9 cellular contexts compared by ENCODE assay signal in genomic region chr11:61969391-61969758, GRCh38. TPM values are rescaled to one million over a fixed set of nuclear protein-coding genes. Genes with fewer than 3 reads are reported as not detected.
DNase-seq lines count a peak whose midpoint lies in the region; ATAC-seq, FAIRE-seq and TF ChIP-seq lines count a peak whose summit lies in the region.
"Had no signal": no experiment of that assay in that cellular context is flagged by ENCODE, and none has a peak within 500 bp of the region (broad histone marks: within the 10 kb centered on the region; RNA-seq: fewer than 3 reads in every experiment).

No MANE protein-coding gene starts in this region.

- H3K9ac ChIP-seq in astrocyte (ENCODE audit: low read length) (no peak overlapping the region), mesenchymal stem cell (ENCODE audit: low read length) (peak overlapping the region; percentile 94)

- no peak overlapping the region for H3K4me3 ChIP-seq in astrocyte (ENCODE audit: insufficient read depth, low read depth, low read length)
- peak overlapping the region in 1 of 2 experiments; percentile 88 for H3K4me3 ChIP-seq in mesenchymal stem cell (ENCODE audit: insufficient read depth in 1 of 2, low read depth in 1 of 2, low read length in 2 of 2)
- H3K4me3 ChIP-seq in thyroid gland (replicated peaks in 1 of 3): no peak overlapping the region

- H3K27me3 ChIP-seq in astrocyte (ENCODE audit: insufficient read depth, low read length): no peaks in the 10 kb centered on the region
- no peaks in the 10 kb centered on the region for H3K27me3 ChIP-seq in mesenchymal stem cell (ENCODE audit: control insufficient read depth in 1 of 2, insufficient read depth in 1 of 2, low read length in 2 of 2)
- H3K27me3 ChIP-seq in thyroid gland: no peaks in the 10 kb centered on the region

- peaks cover 41% of the 10 kb centered on the region for H3K79me2 ChIP-seq in astrocyte (ENCODE audit: insufficient read depth, low read length)

- peaks cover 5% of the 10 kb centered on the region for H3K79me1 ChIP-seq in mesenchymal stem cell (replicated peaks; ENCODE audit: low read length, poor library complexity, severe bottlenecking)

- no peaks in the 10 kb centered on the region for H3K9me3 Mint-ChIP-seq in activated T-cell treated with anti-CD3 and anti-CD28 coated beads, Interleukin-2, amount 50 U/mL, for 4 hours
- no peaks in the 10 kb centered on the region for H3K9me3 Mint-ChIP-seq in astrocyte (ENCODE audit: unreplicated experiment)
- H3K9me3 Mint-ChIP-seq in stimulated activated memory B cell treated with anti-CD40 and anti-IgM and Interleukin-4, amounts not matched to agents 10 μg/mL and 1 μg/mL and 100 μg/mL, for 72 hours: no peaks in the 10 kb centered on the region

- no peak overlapping the region for H3K23ac ChIP-seq in mesenchymal stem cell (ENCODE audit: low read length in 2 of 2)

- H2BK5ac ChIP-seq in mesenchymal stem cell (ENCODE audit: low read depth, low read length, poor library complexity, severe bottlenecking): no peak overlapping the region

- no peak for DNase-seq in activated T-cell treated with anti-CD3 and anti-CD28 coated beads, Interleukin-2, amount 50 U/mL, for 4 hours
- DNase-seq in activated T-cell treated with anti-CD3 and anti-CD28 coated beads, Interleukin-2, amount 50 U/mL, for 1 hour: no peak
- DNase-seq in astrocyte (ENCODE audit: low read depth): no peak
- DNase-seq in mesenchymal stem cell: no peak
- DNase-seq in thyroid gland: no peak
- no peak for DNase-seq in NCI-H510A treated with DMSO at 0.1 percent for 48 hours (lab: John Stamatoyannopoulos, UW)
- DNase-seq in NCI-H1436 treated with DMSO at 0.1 percent for 48 hours (lab: John Stamatoyannopoulos, UW): no peak
- DNase-seq: activated CD4-positive, alpha-beta T cell treated with anti-CD3 and anti-CD28 coated beads, Interleukin-2, amount 50 U/mL, for 48 hours had no signal

- H3K4me1 Mint-ChIP-seq in activated T-cell treated with anti-CD3 and anti-CD28 coated beads, Interleukin-2, amount 50 U/mL, for 4 hours (ENCODE audit: low read depth): peaks cover 63% of the 10 kb centered on the region
- peaks cover 49% of the 10 kb centered on the region for H3K4me1 Mint-ChIP-seq in astrocyte (ENCODE audit: low read depth, unreplicated experiment)
- peaks cover 69% of the 10 kb centered on the region for H3K4me1 Mint-ChIP-seq in stimulated activated memory B cell treated with anti-CD40 and anti-IgM and Interleukin-4, amounts not matched to agents 10 μg/mL and 1 μg/mL and 100 μg/mL, for 72 hours

- no peak overlapping the region for H3K18ac ChIP-seq in mesenchymal stem cell (ENCODE audit: low read depth in 1 of 2, low read length in 2 of 2)

- no peak overlapping the region for H2BK15ac ChIP-seq in mesenchymal stem cell (ENCODE audit: low read depth, poor library complexity, severe bottlenecking)

- H3K4ac ChIP-seq in mesenchymal stem cell (ENCODE audit: low read depth in 1 of 2, low read length in 2 of 2): no peak overlapping the region

- peaks cover 27% of the 10 kb centered on the region for H4K20me1 ChIP-seq in astrocyte (ENCODE audit: insufficient read depth, low read length)

- H3K27ac ChIP-seq in astrocyte (ENCODE audit: low read depth, low read length) (peak overlapping the region; percentile 95), mesenchymal stem cell (ENCODE audit: low read length, poor library complexity, severe bottlenecking) (no peak overlapping the region), thyroid gland (peak overlapping the region; percentile 93 to 99 (median 98))

- H3K14ac ChIP-seq in mesenchymal stem cell (ENCODE audit: low read length in 2 of 2): no peak overlapping the region

- peaks cover 47% of the 10 kb centered on the region for H3K4me1 ChIP-seq in astrocyte (ENCODE audit: insufficient read depth, low read length)
- peaks cover 30% of the 10 kb centered on the region for H3K4me1 ChIP-seq in mesenchymal stem cell (ENCODE audit: control insufficient read depth, insufficient read depth, low read depth, low read length)
- peaks cover 67 to 68% of the 10 kb centered on the region in 2 donors for H3K4me1 ChIP-seq in thyroid gland

- peaks cover 14% of the 10 kb centered on the region for H3K36me3 Mint-ChIP-seq in activated T-cell treated with anti-CD3 and anti-CD28 coated beads, Interleukin-2, amount 50 U/mL, for 4 hours (ENCODE audit: insufficient read depth)
- peaks cover 14% of the 10 kb centered on the region for H3K36me3 Mint-ChIP-seq in astrocyte (ENCODE audit: low read depth, unreplicated experiment)
- H3K36me3 Mint-ChIP-seq in stimulated activated memory B cell treated with anti-CD40 and anti-IgM and Interleukin-4, amounts not matched to agents 10 μg/mL and 1 μg/mL and 100 μg/mL, for 72 hours: peaks cover 10% of the 10 kb centered on the region

- no peaks in the 10 kb centered on the region for H3K9me3 ChIP-seq in astrocyte (ENCODE audit: insufficient read depth, low read depth, low read length)
- H3K9me3 ChIP-seq in mesenchymal stem cell (ENCODE audit: control insufficient read depth, low read length): no peaks in the 10 kb centered on the region
- H3K9me3 ChIP-seq in thyroid gland: no peaks in the 10 kb centered on the region

- H3K36me3 ChIP-seq in astrocyte (ENCODE audit: insufficient read depth, low read length) (peaks cover 13% of the 10 kb centered on the region), mesenchymal stem cell (ENCODE audit: control insufficient read depth in 1 of 2, insufficient read depth in 2 of 2, low read depth in 1 of 2, low read length in 2 of 2) (peaks cover 3 to 24% of the 10 kb centered on the region in 2 experiments), thyroid gland (peaks cover 11 to 20% of the 10 kb centered on the region in 2 donors)

- H3K27ac Mint-ChIP-seq in astrocyte (ENCODE audit: unreplicated experiment): no peak overlapping the region
- no peak overlapping the region for H3K27ac Mint-ChIP-seq in stimulated activated memory B cell treated with anti-CD40 and anti-IgM and Interleukin-4, amounts not matched to agents 10 μg/mL and 1 μg/mL and 100 μg/mL, for 72 hours

- no peak overlapping the region for H2BK12ac ChIP-seq in mesenchymal stem cell (ENCODE audit: low read length in 2 of 2)

- ATAC-seq in activated T-cell treated with anti-CD3 and anti-CD28 coated beads, Interleukin-2, amount 50 U/mL, for 4 hours: no peak
- ATAC-seq in stimulated activated memory B cell treated with anti-CD40 and anti-IgM and Interleukin-4, amounts not matched to agents 10 μg/mL and 1 μg/mL and 100 μg/mL, for 72 hours: no peak

- H4K8ac ChIP-seq in mesenchymal stem cell (ENCODE audit: low read length): no peak overlapping the region

- WGBS in mesenchymal stem cell: 96% methylated on average over 7 of the region's 7 CpGs
- WGBS in thyroid gland, 2 donors: 83 to 84% methylated on average over 7 of the region's 7 CpGs

- no peak overlapping the region for H2BK120ac ChIP-seq in mesenchymal stem cell (ENCODE audit: low read depth, low read length)

- H3K4me2 ChIP-seq in astrocyte (ENCODE audit: low read length) (peak overlapping the region; percentile 37), mesenchymal stem cell (ENCODE audit: low read length, poor library complexity, severe bottlenecking) (no peak overlapping the region)

- H2AK5ac ChIP-seq in mesenchymal stem cell (ENCODE audit: low read length, severe bottlenecking): no peak overlapping the region

- no peak for TF ChIP-seq POLR2A in thyroid gland (IDR thresholded peaks at IDR 0.05)

- H3K27me3 Mint-ChIP-seq in activated T-cell treated with anti-CD3 and anti-CD28 coated beads, Interleukin-2, amount 50 U/mL, for 4 hours (ENCODE audit: low read depth): no peaks in the 10 kb centered on the region
- H3K27me3 Mint-ChIP-seq in astrocyte (ENCODE audit: low read depth, unreplicated experiment): no peaks in the 10 kb centered on the region
- H3K27me3 Mint-ChIP-seq in stimulated activated memory B cell treated with anti-CD40 and anti-IgM and Interleukin-4, amounts not matched to agents 10 μg/mL and 1 μg/mL and 100 μg/mL, for 72 hours: no peaks in the 10 kb centered on the region

- peak overlapping the region; percentile 16 for H3K4me3 Mint-ChIP-seq in activated T-cell treated with anti-CD3 and anti-CD28 coated beads, Interleukin-2, amount 50 U/mL, for 4 hours
- H3K4me3 Mint-ChIP-seq in astrocyte (ENCODE audit: unreplicated experiment): peak overlapping the region; percentile 48
- H3K4me3 Mint-ChIP-seq in stimulated activated memory B cell treated with anti-CD40 and anti-IgM and Interleukin-4, amounts not matched to agents 10 μg/mL and 1 μg/mL and 100 μg/mL, for 72 hours: no peak overlapping the region

- no peak for FAIRE-seq in astrocyte (lab: Jason Lieb, UNC)

- H2AFZ ChIP-seq in astrocyte (ENCODE audit: low read depth, low read length) (no peak overlapping the region), mesenchymal stem cell (ENCODE audit: low read depth, low read length) (no peak overlapping the region)

- intact Hi-C loops in thyroid gland (cut with DNase I): no loop called here

- no peak for TF ChIP-seq CTCF in astrocyte (IDR thresholded peaks at IDR 0.05; ENCODE audit: insufficient read depth, low read depth, low read length)
- no peak for TF ChIP-seq CTCF in thyroid gland (IDR thresholded peaks at IDR 0.05)

- H4K91ac ChIP-seq in mesenchymal stem cell (ENCODE audit: low read length): no peak overlapping the region

RNA-seq across cellular contexts. Expression of gene FTH1, which starts 1.9 kb away (rescaled TPM):
- total RNA-seq in activated T-cell treated with anti-CD3 and anti-CD28 coated beads, Interleukin-2, amount 50 U/mL, for 4 hours: 100 to 1,000 TPM; 351 to 505 (median 363) TPM
- 2,052 and 2,092 TPM in 2 replicates for total RNA-seq in astrocyte
- polyA plus RNA-seq in mesenchymal stem cell (2013, experiment 1 of 2): 3,841 TPM
- 3,893 TPM for polyA plus RNA-seq in mesenchymal stem cell (2013, experiment 2 of 2)
- 1,000 to 10,000 TPM; 2,377 to 4,120 (median 2,918) TPM for total RNA-seq in thyroid gland

RNA-seq across cellular contexts. Expression of gene BEST1, which starts 19.2 kb away (rescaled TPM):
- total RNA-seq in activated T-cell treated with anti-CD3 and anti-CD28 coated beads, Interleukin-2, amount 50 U/mL, for 4 hours: not detected
- total RNA-seq in astrocyte: 0.60 and 0.66 TPM in 2 replicates
- 2.9 TPM for polyA plus RNA-seq in mesenchymal stem cell (2013, experiment 1 of 2)
- polyA plus RNA-seq in mesenchymal stem cell (2013, experiment 2 of 2): 2.6 TPM
- 1 to 10 TPM in 3 of 4 donors, under 1 TPM in 1; 0.67 to 3.3 (median 1.9) TPM for total RNA-seq in thyroid gland

RNA-seq across cellular contexts. Expression of gene RAB3IL1, which starts 52.0 kb away (rescaled TPM):
- total RNA-seq in activated T-cell treated with anti-CD3 and anti-CD28 coated beads, Interleukin-2, amount 50 U/mL, for 4 hours: 1 to 10 TPM in 1 of 3 donors, under 1 TPM in 1, not detected in 1; 0.15 to 1.4 TPM
- total RNA-seq in astrocyte (0.91 and 1.7 TPM in 2 replicates), thyroid gland (10 to 100 TPM in 3 of 4 donors, 1 to 10 TPM in 1; 6.5 to 27.7 (median 15.2) TPM)
- 10.9 TPM for polyA plus RNA-seq in mesenchymal stem cell (2013, experiment 1 of 2)
- 10.4 TPM for polyA plus RNA-seq in mesenchymal stem cell (2013, experiment 2 of 2)
